In genomic region chr18:6520901-6521300, GRCh38 we compare ENCODE assay signal across 34 cellular contexts.
"Had no signal": no experiment of that assay in that cellular context is flagged by ENCODE, and none has a peak within 500 bp of the region (broad histone marks: within the 10 kb centered on the region; RNA-seq: fewer than 3 reads in every experiment).

No MANE protein-coding gene starts in this region.

- DNase-seq: Karpas-422, Kasumi-1, MG63, MM.1S, MV-4-11, NCI-H1048, NCI-H1092, NCI-H1092 treated with DMSO at 0.1 percent for 48 hours, NCI-H1105, NCI-H1105 treated with DMSO at 0.1 percent for 48 hours, NCI-H1417, NCI-H1417 treated with DMSO at 0.1 percent for 48 hours, NCI-H1436, NCI-H1436 treated with DMSO at 0.1 percent for 48 hours, NCI-H146, NCI-H1694, NCI-H1694 treated with DMSO at 0.1 percent for 48 hours, NCI-H187, NCI-H187 treated with DMSO at 0.1 percent for 48 hours, NCI-H1930, NCI-H2029, NCI-H2029 treated with DMSO at 0.1 percent for 48 hours, NCI-H2081, NCI-H2081 treated with DMSO at 0.1 percent for 48 hours, NCI-H2107, NCI-H2171, NCI-H2171 treated with DMSO at 0.1 percent for 48 hours, NCI-H2227 treated with DMSO at 0.1 percent for 48 hours, NCI-H226, NCI-H345, NCI-H446, NCI-H446 treated with DMSO at 0.1 percent for 48 hours, NCI-H510A had no signal

- H3K27ac ChIP-seq: KMS-11 had no signal

- H3K36me3 ChIP-seq: MG63 had no signal

- H3K27me3 ChIP-seq: MG63 had no signal

- H3K4me3 ChIP-seq: MG63 had no signal

- H3K9me3 ChIP-seq: MG63 had no signal
